In genomic region chr16:12459401-12459791, GRCh38 we compare ENCODE assay signal across 1 cellular context.
A peak's percentile ranks its signal among the peaks of the same experiment; 100 is the strongest.
TF ChIP-seq lines count a peak whose summit lies in the region.

No MANE protein-coding gene starts in this region.

TF ChIP-seq in GM12878, 131 proteins besides CTCF, POLR2A, EP300 and RAD21 (continued from another document):
- TF ChIP-seq BCLAF1 (IDR thresholded peaks at IDR 0.05) (no peak), CEBPZ (IDR thresholded peaks at IDR 0.05; ENCODE audit: low read depth, low read length) (no peak), KAT2A (conservative IDR thresholded peaks at IDR 0.05; ENCODE audit: control insufficient read depth, low read depth, low read length) (no peak), SMARCA5 (IDR thresholded peaks at IDR 0.05) (no peak), ZBED1 (IDR thresholded peaks at IDR 0.05; ENCODE audit: borderline replicate concordance) (no peak), YY1 (IDR thresholded peaks at IDR 0.05; ENCODE audit: low read depth, low read length) (no peak), IKZF2 (IDR thresholded peaks at IDR 0.05) (peak; percentile 35; a peak in 2 of 4 replicates), RAD51 (IDR thresholded peaks at IDR 0.05) (no peak)
